Comparison of ENCODE assay signal across 19 cellular contexts in genomic region chr4:177275999-177276398, GRCh38.
"Had no signal": no experiment of that assay in that cellular context is flagged by ENCODE, and none has a peak within 500 bp of the region (broad histone marks: within the 10 kb centered on the region; RNA-seq: fewer than 3 reads in every experiment).

No MANE protein-coding gene starts in this region.

- H3K4me3 ChIP-seq: heart left ventricle, spleen, tibial artery, upper lobe of right lung, vagina had no signal

- H3K9me3 ChIP-seq: spleen, tibial artery, upper lobe of right lung, vagina had no signal

- H3K27me3 Mint-ChIP-seq: stimulated activated memory B cell treated with anti-CD40 and anti-IgM and Interleukin-4, amounts not matched to agents 10 μg/mL and 1 μg/mL and 100 μg/mL, for 72 hours had no signal

- H3K27ac ChIP-seq: heart left ventricle, spleen, tibial artery, upper lobe of right lung, vagina had no signal

- H3K4me3 Mint-ChIP-seq: mesothelial cell of epicardium; natural killer cell; neural crest cell; stimulated activated memory B cell treated with anti-CD40 and anti-IgM and Interleukin-4, amounts not matched to agents 10 μg/mL and 1 μg/mL and 100 μg/mL, for 72 hours; stimulated activated naive CD8-positive, alpha-beta T cell treated with anti-CD3 and anti-CD28 coated beads, Interleukin-15, Interleukin-2, amounts not matched to agents 100 ng/mL and 50 ng/mL, for 24 hours had no signal

- DNase-seq: effector memory CD4-positive, alpha-beta T cell; heart left ventricle; hippocampal formation; kidney glomerular epithelial cell; mammary epithelial cell; natural killer cell; spleen; stimulated activated CD4-positive, alpha-beta T cell treated with anti-CD3 and anti-CD28 coated beads, Interleukin-15, amount 100 ng/mL, for 24 hours; stimulated activated CD4-positive, alpha-beta T cell treated with anti-CD3 and anti-CD28 coated beads, Interleukin-1b, Interleukin-23, amount 100 ng/mL, for 48 hours; stimulated activated CD4-positive, alpha-beta T cell treated with anti-CD3 and anti-CD28 coated beads, Interleukin-4, amount 100 ng/mL, for 24 hours; tibial artery; upper lobe of right lung had no signal

- H3K9me3 Mint-ChIP-seq: stimulated activated memory B cell treated with anti-CD40 and anti-IgM and Interleukin-4, amounts not matched to agents 10 μg/mL and 1 μg/mL and 100 μg/mL, for 72 hours had no signal

- ATAC-seq: esophagus mucosa; heart left ventricle; natural killer cell; sciatic nerve; stimulated activated memory B cell treated with anti-CD40 and anti-IgM and Interleukin-4, amounts not matched to agents 10 μg/mL and 1 μg/mL and 100 μg/mL, for 72 hours; upper lobe of right lung had no signal

- H3K27ac Mint-ChIP-seq: mesothelial cell of epicardium; natural killer cell; stimulated activated memory B cell treated with anti-CD40 and anti-IgM and Interleukin-4, amounts not matched to agents 10 μg/mL and 1 μg/mL and 100 μg/mL, for 72 hours; stimulated activated naive CD8-positive, alpha-beta T cell treated with anti-CD3 and anti-CD28 coated beads, Interleukin-15, Interleukin-2, amounts not matched to agents 100 ng/mL and 50 ng/mL, for 24 hours had no signal

- H3K4me1 Mint-ChIP-seq: natural killer cell; neural crest cell; stimulated activated memory B cell treated with anti-CD40 and anti-IgM and Interleukin-4, amounts not matched to agents 10 μg/mL and 1 μg/mL and 100 μg/mL, for 72 hours had no signal

- H3K27me3 ChIP-seq: heart left ventricle, spleen, tibial artery, upper lobe of right lung, vagina had no signal

- H3K36me3 Mint-ChIP-seq: mesothelial cell of epicardium; natural killer cell; stimulated activated memory B cell treated with anti-CD40 and anti-IgM and Interleukin-4, amounts not matched to agents 10 μg/mL and 1 μg/mL and 100 μg/mL, for 72 hours had no signal

- H3K4me1 ChIP-seq: spleen, upper lobe of right lung, vagina had no signal

- H3K36me3 ChIP-seq: heart left ventricle, spleen, tibial artery, upper lobe of right lung, vagina had no signal
